ENCODE assay signal across 8 cellular contexts in the genomic region with DNA sequence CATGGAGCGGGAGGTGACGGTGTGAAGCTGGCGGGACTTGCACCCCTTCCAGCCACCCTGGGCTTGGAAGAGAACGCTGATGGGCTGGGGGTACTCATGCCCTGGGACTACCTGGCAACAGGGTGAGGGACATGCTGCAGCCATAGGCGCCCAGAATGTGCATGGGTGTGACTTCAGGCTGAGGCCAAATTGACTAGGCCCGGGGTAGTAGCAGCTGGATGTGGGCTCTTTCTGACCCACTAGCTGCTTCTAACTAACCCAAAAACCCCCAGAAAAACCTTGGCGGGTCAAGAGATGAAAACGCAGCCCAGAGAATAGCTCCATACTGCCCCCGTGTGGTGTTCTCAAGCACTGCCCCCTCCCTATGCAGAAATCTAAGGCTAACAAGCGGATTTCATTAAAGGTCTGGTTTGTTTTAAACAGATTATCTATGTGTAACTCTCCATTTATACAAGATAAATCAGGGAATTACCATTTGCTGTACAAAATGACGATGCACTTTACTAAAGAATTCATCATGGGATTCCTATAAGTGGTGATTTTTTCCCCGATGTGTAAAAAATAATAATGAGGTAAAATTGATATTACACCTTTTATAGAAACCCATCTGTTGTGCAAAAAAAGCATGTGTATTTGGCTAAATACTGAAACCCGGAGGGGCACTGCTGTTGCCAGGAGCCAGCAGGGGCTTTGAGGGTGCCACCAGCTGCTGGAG. TPM values are rescaled to one million over a fixed set of nuclear protein-coding genes. Genes with fewer than 3 reads are reported as not detected.
DNase-seq lines count a peak whose midpoint lies in the region; ATAC-seq and TF ChIP-seq lines count a peak whose summit lies in the region.

No MANE protein-coding gene starts in this region.

- H3K4me2 ChIP-seq in hepatocyte (peak overlapping the region; percentile 93), smooth muscle cell (peak overlapping the region; percentile 99)

- TF ChIP-seq CTCF in HFF-Myc (IDR thresholded peaks at IDR 0.05; ENCODE audit: low read depth, low read length, missing control alignments) (peak; percentile 93), hepatocyte (IDR thresholded peaks at IDR 0.05; ENCODE audit: poor library complexity) (peak; percentile 76), smooth muscle cell (IDR thresholded peaks at IDR 0.05; ENCODE audit: borderline replicate concordance, insufficient read depth, poor library complexity, severe bottlenecking) (peak; percentile 92)

- H3K9me2 ChIP-seq in hepatocyte (replicated peaks; ENCODE audit: insufficient read depth): no peaks in the 10 kb centered on the region

- H3K79me2 ChIP-seq in hepatocyte (peaks cover 34% of the 10 kb centered on the region), smooth muscle cell (ENCODE audit: low read depth) (peaks cover 31% of the 10 kb centered on the region)

- H3K36me3 ChIP-seq in adipocyte (ENCODE audit: control insufficient read depth, insufficient read depth, low read length, severe bottlenecking) (peaks cover 30% of the 10 kb centered on the region), hepatocyte (replicated peaks; ENCODE audit: insufficient read depth, low read depth) (no peaks in the 10 kb centered on the region), smooth muscle cell (ENCODE audit: low read depth) (no peaks in the 10 kb centered on the region)

- H3K9me3 ChIP-seq in adipocyte (ENCODE audit: control insufficient read depth, low read length) (no peaks in the 10 kb centered on the region), hepatocyte (ENCODE audit: low read depth) (no peaks in the 10 kb centered on the region), smooth muscle cell (replicated peaks; ENCODE audit: low read depth) (no peaks in the 10 kb centered on the region)

- ATAC-seq in HG02571 (IDR thresholded peaks at IDR 0.05; ENCODE audit: unreplicated experiment) (no peak), HG03175 (IDR thresholded peaks at IDR 0.05; ENCODE audit: unreplicated experiment) (no peak)

- no peaks in the 10 kb centered on the region for H3F3A ChIP-seq in smooth muscle cell (ENCODE audit: low read depth)

- 49% methylated on average over 13 of the region's 13 CpGs for WGBS in hepatocyte (ENCODE audit: low lambda C conversion rate, missing lambda C conversion rate)
- 55% methylated on average over 13 of the region's 13 CpGs for WGBS in smooth muscle cell (ENCODE audit: low lambda C conversion rate)

- peak overlapping the region; percentile 49 for H3K9ac ChIP-seq in adipocyte (ENCODE audit: low read length)
- no peak overlapping the region for H3K9ac ChIP-seq in smooth muscle cell (ENCODE audit: low read depth)

- H3K4me1 ChIP-seq in adipocyte (ENCODE audit: control insufficient read depth, insufficient read depth, low read length): peaks cover 49% of the 10 kb centered on the region
- peaks cover 32% of the 10 kb centered on the region for H3K4me1 ChIP-seq in hepatocyte (ENCODE audit: insufficient read depth)
- H3K4me1 ChIP-seq in smooth muscle cell (ENCODE audit: low read depth): peaks cover 19% of the 10 kb centered on the region

- H3K27me3 ChIP-seq in adipocyte (replicated peaks; ENCODE audit: control insufficient read depth, insufficient read depth, low read length) (no peaks in the 10 kb centered on the region), hepatocyte (no peaks in the 10 kb centered on the region), smooth muscle cell (ENCODE audit: low read depth) (no peaks in the 10 kb centered on the region)

- H3K4me3 ChIP-seq in HFF-Myc (replicated peaks; ENCODE audit: low read depth, low read length) (no peak overlapping the region), adipocyte (ENCODE audit: low read length) (no peak overlapping the region), hepatocyte (no peak overlapping the region), smooth muscle cell (peak overlapping the region; percentile 52)

- H4K20me1 ChIP-seq in hepatocyte (ENCODE audit: insufficient read depth, poor library complexity, severe bottlenecking) (peaks cover 18% of the 10 kb centered on the region), smooth muscle cell (ENCODE audit: low read depth) (peaks cover 81% of the 10 kb centered on the region)

- peak; percentile 54 for DNase-seq in COLO829 (ENCODE audit: low spot score)
- DNase-seq in HFF-Myc (ENCODE audit: extremely low read depth, low read depth): no peak
- DNase-seq in RKO (ENCODE audit: low spot score): peak; percentile 56
- peak; percentile 83 for DNase-seq in adipocyte (ENCODE audit: low read depth)
- DNase-seq in hepatocyte (ENCODE audit: low spot score): peak; percentile 77
- no peak for DNase-seq in smooth muscle cell (lab: John Stamatoyannopoulos, UW; ENCODE audit: unreplicated experiment)

- H2AFZ ChIP-seq in hepatocyte: no peak overlapping the region
- H2AFZ ChIP-seq in smooth muscle cell (ENCODE audit: low read depth): no peak overlapping the region

- peak overlapping the region; percentile 27 for H3K27ac ChIP-seq in hepatocyte
- peak overlapping the region; percentile 1 for H3K27ac ChIP-seq in smooth muscle cell (ENCODE audit: low read depth)

RNA-seq across cellular contexts. Expression of a gene that starts 4.2 kb away (rescaled TPM):
- total RNA-seq in hepatocyte (38.0 and 42.4 TPM in 2 replicates), smooth muscle cell (35.8 and 44.4 TPM in 2 replicates)
- polyA plus RNA-seq in hepatocyte (73.1 and 111 TPM in 2 replicates), smooth muscle cell (58.1 and 66.3 TPM in 2 replicates)

RNA-seq across cellular contexts. Expression of a gene that starts 12.0 kb away (rescaled TPM):
- total RNA-seq in hepatocyte (36.9 and 51.0 TPM in 2 replicates), smooth muscle cell (42.3 and 43.7 TPM in 2 replicates)
- polyA plus RNA-seq in hepatocyte (68.2 and 70.0 TPM in 2 replicates), smooth muscle cell (70.8 and 71.8 TPM in 2 replicates)

RNA-seq across cellular contexts. Expression of a gene that starts 17.3 kb away (rescaled TPM):
- total RNA-seq in hepatocyte (35.3 and 35.8 TPM in 2 replicates), smooth muscle cell (30.5 and 35.1 TPM in 2 replicates)
- polyA plus RNA-seq in hepatocyte (25.6 and 32.9 TPM in 2 replicates), smooth muscle cell (24.2 and 26.5 TPM in 2 replicates)

RNA-seq across cellular contexts. Expression of a gene that starts 34.0 kb away (rescaled TPM):
- total RNA-seq in hepatocyte: not detected in 2 replicates
- polyA plus RNA-seq in hepatocyte: not detected in 2 replicates
- not detected in 2 replicates for total RNA-seq in smooth muscle cell
- not detected in 2 replicates for polyA plus RNA-seq in smooth muscle cell

RNA-seq across cellular contexts. Expression of a gene that starts 57.3 kb away (rescaled TPM):
- total RNA-seq in hepatocyte (not detected in 2 replicates), smooth muscle cell (not detected in 2 replicates)
- polyA plus RNA-seq in hepatocyte (not detected in 2 replicates), smooth muscle cell (not detected in 2 replicates)

Comparison
In these comparisons a context has a peak if more than half of its experiments do, and no peak if none do; other contexts are left out.
1. DNase-seq: peak in COLO829 (single experiment), RKO (single experiment), adipocyte (single experiment) and hepatocyte (single experiment); none in HFF-Myc (single experiment) and smooth muscle cell (single experiment).
2. Peak in every context shown above with its lines, with median percentiles within 50 percentile points of each other: CTCF ChIP-seq.